8 cellular contexts compared by ENCODE assay signal in the genomic region with DNA sequence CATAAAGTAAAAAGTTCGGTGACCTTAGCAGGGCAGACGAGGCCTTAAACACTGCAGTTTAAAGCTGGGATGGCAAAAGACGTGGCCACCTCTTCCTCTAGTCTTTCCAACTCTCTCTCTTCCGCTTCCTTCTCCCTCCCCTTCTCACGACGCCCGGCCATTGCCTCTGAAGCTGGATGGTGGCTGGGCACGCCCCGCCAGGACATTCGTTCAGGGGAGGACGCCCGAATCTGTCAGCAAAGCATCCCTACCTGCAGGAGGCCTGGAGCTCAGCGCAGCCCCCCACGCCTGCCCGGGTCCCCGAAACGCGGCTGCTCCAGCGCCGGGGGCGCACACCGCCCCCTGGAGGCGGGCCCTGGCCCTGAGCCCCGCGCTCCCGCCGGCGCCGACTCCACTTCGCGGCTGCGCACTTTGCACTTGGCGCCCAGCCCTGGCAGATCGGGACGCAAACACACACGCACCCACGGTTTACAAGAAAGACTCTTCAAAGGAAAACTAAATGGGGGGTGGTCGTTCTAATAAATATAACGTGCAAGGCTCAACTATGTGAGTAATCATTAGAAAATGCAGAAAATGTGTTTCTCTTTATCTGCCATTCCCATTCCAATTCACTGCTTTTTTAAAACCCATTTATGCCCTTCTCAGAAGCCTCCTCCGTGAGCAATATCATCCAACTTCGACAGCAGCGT. TPM values are rescaled to one million over a fixed set of nuclear protein-coding genes. Genes with fewer than 3 reads are reported as not detected.
DNase-seq lines count a peak whose midpoint lies in the region; ATAC-seq and TF ChIP-seq lines count a peak whose summit lies in the region.

No MANE protein-coding gene starts in this region.

- 0 to 4% methylated on average over 37 to 42 of the region's 42 CpGs for WGBS in testis, 2 donors

- TF ChIP-seq CTCF in GM20000 (IDR thresholded peaks at IDR 0.05; ENCODE audit: extremely low read depth, missing control alignments) (peak; percentile 61), osteoblast (IDR thresholded peaks at IDR 0.05; ENCODE audit: extremely low read depth, low read depth, low read length) (peak; percentile 83), testis (IDR thresholded peaks at IDR 0.05) (peak; percentile 65 to 85 (median 78))

- peak overlapping the region; percentile 86 for H3K4me3 ChIP-seq in osteoblast (ENCODE audit: insufficient read depth, low read length)
- H3K4me3 ChIP-seq in testis, result peak overlapping the region; percentile 70 to 74

- H4K20me1 ChIP-seq in osteoblast (ENCODE audit: insufficient read depth, low read length), result no peaks in the 10 kb centered on the region

- H3K27ac ChIP-seq in osteoblast (ENCODE audit: low read depth, low read length) (peak overlapping the region; percentile 85), testis (peak overlapping the region; percentile 78 to 84)

- peak overlapping the region; percentile 99 for H2AFZ ChIP-seq in osteoblast (ENCODE audit: low read length)

- DNase-seq in GM20000 (ENCODE audit: low spot score) (peak; percentile 79), RPMI7951 (ENCODE audit: low read depth) (peak; percentile 67), germinal center (ENCODE audit: low spot score) (peak; percentile 82), osteoblast (ENCODE audit: insufficient read length, low spot score, missing footprints) (peak; percentile 95), testis (peak; percentile 81)
- peak; percentile 70 for DNase-seq in activated naive CD4-positive, alpha-beta T cell treated with Interleukin-2 at 50 U/mL for 16 hours

- TF ChIP-seq POLR2A in testis (IDR thresholded peaks at IDR 0.05), result no peak

- ATAC-seq in GM21367 (IDR thresholded peaks at IDR 0.05; ENCODE audit: unreplicated experiment) (no peak), HG03571 (IDR thresholded peaks at IDR 0.05; ENCODE audit: unreplicated experiment) (no peak)

- intact Hi-C loops in testis (cut with DNase I; ENCODE audit: low total_unique reads), result no loop called here

- peaks cover 6% of the 10 kb centered on the region for H3K79me2 ChIP-seq in osteoblast (ENCODE audit: insufficient read depth, low read length)

- H3K4me2 ChIP-seq in osteoblast (ENCODE audit: insufficient read depth, low read length), result peak overlapping the region; percentile 97

- H3K36me3 ChIP-seq in osteoblast (ENCODE audit: insufficient read depth, low read length), result no peaks in the 10 kb centered on the region
- no peaks in the 10 kb centered on the region for H3K36me3 ChIP-seq in testis (ENCODE audit: low read depth, missing control alignments)

- peaks cover 14% of the 10 kb centered on the region for H3K4me1 ChIP-seq in osteoblast (ENCODE audit: insufficient read depth, low read length)
- H3K4me1 ChIP-seq in testis, result peaks cover 9% of the 10 kb centered on the region

- H3K27me3 ChIP-seq in osteoblast (ENCODE audit: insufficient read depth, low read length), result no peaks in the 10 kb centered on the region
- no peaks in the 10 kb centered on the region for H3K27me3 ChIP-seq in testis

- no peaks in the 10 kb centered on the region for H3K9me3 ChIP-seq in osteoblast (ENCODE audit: low read depth, low read length)
- no peaks in the 10 kb centered on the region for H3K9me3 ChIP-seq in testis

RNA-seq across cellular contexts. Expression of a gene that starts 54.7 kb away (rescaled TPM):
- total RNA-seq in RPMI7951 (2014; rRNA removed; shearing (Covaris generic)), result 1.7 and 2.0 TPM in 2 replicates
- total RNA-seq in osteoblast, result 39.4 and 41.0 TPM in 2 replicates
- 10 to 100 TPM in 1 of 2 donors, 1 to 10 TPM in 1; 9.4 to 10.6 TPM for total RNA-seq in testis
- polyA plus RNA-seq in testis (ENCODE audit: insufficient read depth, low read depth, low replicate concordance), result 4.7 TPM
